17 cellular contexts compared by ENCODE assay signal in genomic region chr9:99326112-99326916, GRCh38.
DNase-seq lines count a peak whose midpoint lies in the region; FAIRE-seq and TF ChIP-seq lines count a peak whose summit lies in the region.
"Had no signal": no experiment of that assay in that cellular context is flagged by ENCODE, and none has a peak within 500 bp of the region (broad histone marks: within the 10 kb centered on the region; RNA-seq: fewer than 3 reads in every experiment).

No MANE protein-coding gene starts in this region.

- H3K27ac Mint-ChIP-seq in astrocyte (ENCODE audit: unreplicated experiment): no peak overlapping the region
- H3K27ac Mint-ChIP-seq: activated T-helper 17 cell treated with anti-CD3 and anti-CD28 coated beads, Interleukin-2, amount 50 U/mL, for 72 hours; CD4-positive, alpha-beta T cell; HFFc6; natural killer cell had no signal

- TF ChIP-seq CTCF in astrocyte (IDR thresholded peaks at IDR 0.05; ENCODE audit: insufficient read depth, low read depth, low read length): no peak

- H3K56ac ChIP-seq in mesendoderm (ENCODE audit: low read length): no peak overlapping the region

- no peak overlapping the region for H2AK5ac ChIP-seq in mesendoderm (ENCODE audit: low read length)

- H2BK120ac ChIP-seq in mesendoderm (ENCODE audit: low read depth, low read length): no peak overlapping the region

- H3K4me3 ChIP-seq in astrocyte (ENCODE audit: insufficient read depth, low read depth, low read length): no peak overlapping the region
- H3K4me3 ChIP-seq in mesendoderm (ENCODE audit: low read length): no peak overlapping the region
- H3K4me3 ChIP-seq: heart right ventricle, SK-N-MC had no signal

- peaks cover 11% of the 10 kb centered on the region for H3K27me3 Mint-ChIP-seq in astrocyte (ENCODE audit: low read depth, unreplicated experiment)

- no peak overlapping the region for H3K4me3 Mint-ChIP-seq in astrocyte (ENCODE audit: unreplicated experiment)
- H3K4me3 Mint-ChIP-seq: activated T-helper 17 cell treated with anti-CD3 and anti-CD28 coated beads, Interleukin-2, amount 50 U/mL, for 72 hours; CD4-positive, alpha-beta T cell; HFFc6; natural killer cell had no signal

- no peak overlapping the region for H3K23ac ChIP-seq in mesendoderm (ENCODE audit: low read length)

- H3K79me2 ChIP-seq in astrocyte (ENCODE audit: insufficient read depth, low read length): no peaks in the 10 kb centered on the region
- H3K79me2 ChIP-seq in mesendoderm (ENCODE audit: control insufficient read depth, insufficient read depth, low read length): no peaks in the 10 kb centered on the region

- no peak overlapping the region for H3K4me2 ChIP-seq in astrocyte (ENCODE audit: low read length)
- no peak overlapping the region for H3K4me2 ChIP-seq in mesendoderm (ENCODE audit: low read length)

- H3K36me3 ChIP-seq in astrocyte (ENCODE audit: insufficient read depth, low read length) (no peaks in the 10 kb centered on the region), mesendoderm (ENCODE audit: control insufficient read depth, insufficient read depth, low read length) (no peaks in the 10 kb centered on the region)
- H3K36me3 ChIP-seq: heart right ventricle had no signal

- H3K27ac ChIP-seq in astrocyte (ENCODE audit: low read depth, low read length) (no peak overlapping the region), mesendoderm (ENCODE audit: low read depth, low read length) (no peak overlapping the region)
- H3K27ac ChIP-seq: heart right ventricle, SK-N-MC had no signal

- no peak overlapping the region for H3K9ac ChIP-seq in astrocyte (ENCODE audit: low read length)
- no peak overlapping the region for H3K9ac ChIP-seq in mesendoderm (ENCODE audit: low read length)

- H3K36me3 Mint-ChIP-seq in astrocyte (ENCODE audit: low read depth, unreplicated experiment): no peaks in the 10 kb centered on the region
- H3K36me3 Mint-ChIP-seq: natural killer cell had no signal

- FAIRE-seq in astrocyte (lab: Jason Lieb, UNC) (no peak), GM19239 (lab: Jason Lieb, UNC) (no peak)
- FAIRE-seq: G401.6 had no signal

- no peaks in the 10 kb centered on the region for H3K9me3 Mint-ChIP-seq in astrocyte (ENCODE audit: unreplicated experiment)
- H3K9me3 Mint-ChIP-seq: activated T-helper 17 cell treated with anti-CD3 and anti-CD28 coated beads, Interleukin-2, amount 50 U/mL, for 72 hours; CD4-positive, alpha-beta T cell; HFFc6; natural killer cell had no signal

- no peaks in the 10 kb centered on the region for H3K9me3 ChIP-seq in astrocyte (ENCODE audit: insufficient read depth, low read depth, low read length)
- H3K9me3 ChIP-seq: heart right ventricle had no signal

- no peak overlapping the region for H3K4ac ChIP-seq in mesendoderm (ENCODE audit: low read depth, low read length)

- H2BK15ac ChIP-seq in mesendoderm (replicated peaks; ENCODE audit: low read depth): no peak overlapping the region

- no peaks in the 10 kb centered on the region for H3K79me1 ChIP-seq in mesendoderm (ENCODE audit: low read length)

- no peak overlapping the region for H4K8ac ChIP-seq in mesendoderm (ENCODE audit: low read depth, low read length)

- H3K27me3 ChIP-seq in astrocyte (ENCODE audit: insufficient read depth, low read length) (no peaks in the 10 kb centered on the region), mesendoderm (ENCODE audit: insufficient read depth, low read length, poor library complexity) (no peaks in the 10 kb centered on the region)

- no CpG with 5 or more reads among the region's 5 CpGs for WGBS in mesendoderm (ENCODE audit: extremely low coverage, insufficient coverage, low lambda C conversion rate)

- H4K5ac ChIP-seq in mesendoderm (ENCODE audit: low read length): no peak overlapping the region

- H4K20me1 ChIP-seq in astrocyte (ENCODE audit: insufficient read depth, low read length): no peaks in the 10 kb centered on the region

- H2BK5ac ChIP-seq in mesendoderm (ENCODE audit: low read length): no peak overlapping the region

- DNase-seq in ELR (ENCODE audit: low read depth): peak; percentile 23
- peak; percentile 83 for DNase-seq in MV-4-11 (lab: John Stamatoyannopoulos, UW)
- peak; percentile 2 for DNase-seq in astrocyte (ENCODE audit: low read depth)
- peak; percentile 16 for DNase-seq in mesendoderm
- no peak for DNase-seq in NCI-H146 (lab: John Stamatoyannopoulos, UW)
- DNase-seq in NCI-H69 (lab: John Stamatoyannopoulos, UW): no peak
- DNase-seq in GDM1 (lab: John Stamatoyannopoulos, UW): no peak
- no peak for DNase-seq in GM19239 (ENCODE audit: insufficient read length, low spot score)
- DNase-seq: CD4-positive, alpha-beta T cell; heart right ventricle; HFFc6; natural killer cell; NCI-H1417; NCI-H748 treated with DMSO at 0.1 percent for 48 hours had no signal

- H3K4me1 Mint-ChIP-seq in astrocyte (ENCODE audit: low read depth, unreplicated experiment): no peaks in the 10 kb centered on the region
- H3K4me1 Mint-ChIP-seq: activated T-helper 17 cell treated with anti-CD3 and anti-CD28 coated beads, Interleukin-2, amount 50 U/mL, for 72 hours; natural killer cell had no signal

- H3K18ac ChIP-seq in mesendoderm (ENCODE audit: low read length): no peak overlapping the region

- H3K4me1 ChIP-seq in astrocyte (ENCODE audit: insufficient read depth, low read length): no peaks in the 10 kb centered on the region
- H3K4me1 ChIP-seq in mesendoderm (ENCODE audit: control insufficient read depth, low read depth, low read length): no peaks in the 10 kb centered on the region
- H3K4me1 ChIP-seq: heart right ventricle had no signal

- H2AFZ ChIP-seq in astrocyte (ENCODE audit: low read depth, low read length): no peak overlapping the region

Comparison
In these comparisons a context has a peak if more than half of its experiments do, and no peak if none do; other contexts are left out.
1. DNase-seq: peak in ELR (single experiment), MV-4-11 (single experiment), astrocyte (single experiment) and mesendoderm (single experiment); none in NCI-H146 (single experiment), NCI-H69 (single experiment), GDM1 (single experiment) and GM19239 (single experiment).